In genomic region chr2:96404446-96405373, GRCh38 we compare ENCODE assay signal across 9 cellular contexts.
DNase-seq lines count a peak whose midpoint lies in the region; ATAC-seq lines count a peak whose summit lies in the region.
"Had no signal": no experiment of that assay in that cellular context is flagged by ENCODE, and none has a peak within 500 bp of the region (broad histone marks: within the 10 kb centered on the region; RNA-seq: fewer than 3 reads in every experiment).

No MANE protein-coding gene starts in this region.

- H3K4me3 ChIP-seq in BLaER1, result no peak overlapping the region

- H3K36me3 ChIP-seq in BLaER1, result no peaks in the 10 kb centered on the region
- H3K36me3 ChIP-seq: BE2C had no signal

- H3K9ac ChIP-seq in BLaER1, result peak overlapping the region; percentile 43; the same call in 1 of the 2 replicates

- H3K4me1 ChIP-seq in BLaER1, result peaks cover 90% of the 10 kb centered on the region

- H3K27ac ChIP-seq in BLaER1, result peak overlapping the region; percentile 80

- H3K4me2 ChIP-seq in BLaER1, result peak overlapping the region; percentile 74

- no peaks in the 10 kb centered on the region for H3K9me3 ChIP-seq in BLaER1
- H3K9me3 ChIP-seq: BE2C had no signal

- peak; percentile 81 for DNase-seq in NCI-H1105 treated with DMSO at 0.1 percent for 48 hours (lab: John Stamatoyannopoulos, UW)
- peak; percentile 49 for DNase-seq in astrocyte of the hippocampus (ENCODE audit: low read depth, low spot score)
- peak; percentile 34 for DNase-seq in midbrain (lab: John Stamatoyannopoulos, UW)
- no peak for DNase-seq in EL
- DNase-seq: BE2C had no signal

- no peaks in the 10 kb centered on the region for H3K27me3 ChIP-seq in BLaER1
- H3K27me3 ChIP-seq: BE2C had no signal

- ATAC-seq in HG02759 (IDR thresholded peaks at IDR 0.05; ENCODE audit: unreplicated experiment), result no peak
- no peak for ATAC-seq in GM21447 (IDR thresholded peaks at IDR 0.05; ENCODE audit: unreplicated experiment)
- ATAC-seq in GM19452 (IDR thresholded peaks at IDR 0.05; ENCODE audit: unreplicated experiment), result no peak

- no peaks in the 10 kb centered on the region for H4K20me1 ChIP-seq in BLaER1
